Comparison of ENCODE assay signal across 8 cellular contexts in the genomic region with DNA sequence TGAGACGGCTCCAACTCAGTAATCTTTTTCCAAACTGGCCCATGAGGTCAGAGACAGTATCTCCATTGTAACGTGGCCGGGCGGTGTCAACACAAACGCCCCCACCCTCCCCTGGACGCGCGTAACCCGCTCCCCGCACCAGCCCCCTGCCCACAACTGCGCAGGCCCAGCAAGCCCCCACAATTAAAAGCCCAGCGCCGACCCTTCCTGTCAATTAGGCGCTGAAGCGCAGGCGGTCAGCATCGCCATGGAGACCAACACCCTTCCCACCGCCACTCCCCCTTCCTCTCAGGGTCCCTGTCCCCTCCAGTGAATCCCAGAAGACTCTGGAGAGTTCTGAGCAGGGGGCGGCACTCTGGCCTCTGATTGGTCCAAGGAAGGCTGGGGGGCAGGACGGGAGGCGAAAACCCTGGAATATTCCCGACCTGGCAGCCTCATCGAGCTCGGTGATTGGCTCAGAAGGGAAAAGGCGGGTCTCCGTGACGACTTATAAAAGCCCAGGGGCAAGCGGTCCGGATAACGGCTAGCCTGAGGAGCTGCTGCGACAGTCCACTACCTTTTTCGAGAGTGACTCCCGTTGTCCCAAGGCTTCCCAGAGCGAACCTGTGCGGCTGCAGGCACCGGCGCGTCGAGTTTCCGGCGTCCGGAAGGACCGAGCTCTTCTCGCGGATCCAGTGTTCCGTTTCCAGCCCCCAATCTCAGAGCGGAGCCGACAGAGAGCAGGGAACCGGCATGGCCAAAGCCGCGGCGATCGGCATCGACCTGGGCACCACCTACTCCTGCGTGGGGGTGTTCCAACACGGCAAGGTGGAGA. TPM values are rescaled to one million over a fixed set of nuclear protein-coding genes. Genes with fewer than 3 reads are reported as not detected.
DNase-seq lines count a peak whose midpoint lies in the region; ATAC-seq and TF ChIP-seq lines count a peak whose summit lies in the region.

Gene HSPA1A, plus strand, starts transcription at position 519 of the 814 bp plus-strand sequence. Its CDS starts 214 bp downstream, at position 733.
Gene HSPA1L, minus strand, starts transcription at position 259 of the 814 bp plus-strand sequence. CDS start 3,311 bp downstream, outside the sequence.

- TF ChIP-seq POLR2A in HCT116 (IDR thresholded peaks at IDR 0.05; ENCODE audit: borderline replicate concordance, extremely low read depth, insufficient read depth, insufficient read length) = no peak

- H3K27ac Mint-ChIP-seq in CD4-positive, alpha-beta memory T cell = peak within 1 kb of the TSS; percentile 88 to 95 (median 92)
- H3K27ac Mint-ChIP-seq in activated CD4-positive, alpha-beta memory T cell treated with anti-CD3 and anti-CD28 coated beads, Interleukin-2, amount 10 ng/mL, durations not matched to agents 7 days and 5 days = peak within 1 kb of the TSS; percentile 96

- BruUV-seq in HCT116 (replicated peaks; lab: Mats Ljungman, UMichigan) = no TSS peak

- peak within 1 kb of the TSS; percentile 67 for H3K9ac ChIP-seq in HCT116 (ENCODE audit: low read length)

- H3K9me2 ChIP-seq in HCT116 (ENCODE audit: insufficient read depth) = no peaks in the 10 kb centered on the region

- peak within 1 kb of the TSS; percentile 91 to 96 (median 94) for H3K4me3 Mint-ChIP-seq in CD4-positive, alpha-beta memory T cell
- peak within 1 kb of the TSS; percentile 83 for H3K4me3 Mint-ChIP-seq in activated CD4-positive, alpha-beta memory T cell treated with anti-CD3 and anti-CD28 coated beads, Interleukin-2, amount 10 ng/mL, durations not matched to agents 7 days and 5 days

- H3K9me3 ChIP-seq in CD4-positive, alpha-beta memory T cell (ENCODE audit: control insufficient read depth in 1 of 2, low read length in 2 of 2) = no peaks in the 10 kb centered on the region
- H3K9me3 ChIP-seq in HCT116 (ENCODE audit: control insufficient read depth in 1 of 2, insufficient read depth in 1 of 2, low read depth in 1 of 2, low read length in 2 of 2) = peaks cover 0 to 5% of the 10 kb centered on the region in 2 experiments; a peak in 1 of 4 replicates

- H2AFZ ChIP-seq in HCT116 (ENCODE audit: low read depth, low read length, poor library complexity, severe bottlenecking) = peak within 1 kb of the TSS; percentile 57

- no peaks in the 10 kb centered on the region for H3K27me3 Mint-ChIP-seq in CD4-positive, alpha-beta memory T cell
- no peaks in the 10 kb centered on the region for H3K27me3 Mint-ChIP-seq in activated CD4-positive, alpha-beta memory T cell treated with anti-CD3 and anti-CD28 coated beads, Interleukin-2, amount 10 ng/mL, durations not matched to agents 7 days and 5 days

- RAD21 ChIA-PET in HCT116 (lab: Charles Lee; ENCODE audit: low non-redundant PET in 1 of 2, low total read pairs in 2 of 2, uncharacterized antibody in 2 of 2, unreplicated experiment in 2 of 2) = no interaction called here

- H4K20me1 ChIP-seq in HCT116 (ENCODE audit: insufficient read depth) = no peaks in the 10 kb centered on the region

- peaks cover 12 to 28% of the 10 kb centered on the region in 2 donors for H3K36me3 Mint-ChIP-seq in CD4-positive, alpha-beta memory T cell
- peaks cover 23% of the 10 kb centered on the region for H3K36me3 Mint-ChIP-seq in activated CD4-positive, alpha-beta memory T cell treated with anti-CD3 and anti-CD28 coated beads, Interleukin-2, amount 10 ng/mL, durations not matched to agents 7 days and 5 days (ENCODE audit: low read depth)

- H3K36me3 ChIP-seq in CD4-positive, alpha-beta memory T cell (ENCODE audit: insufficient read depth, low read length) = peaks cover 12% of the 10 kb centered on the region
- no peaks in the 10 kb centered on the region for H3K36me3 ChIP-seq in HCT116 (ENCODE audit: control insufficient read depth in 1 of 2, insufficient read depth in 2 of 2, low read length in 2 of 2)

- peak; percentile 38 to 69 (median 42) for DNase-seq in CD4-positive, alpha-beta memory T cell
- DNase-seq in HCT116 (ENCODE audit: low read depth, low spot score) = no peak
- peak; percentile 96 for DNase-seq in NCI-H460 (ENCODE audit: extremely low read depth, low read depth)
- peak; percentile 82 for DNase-seq in activated CD4-positive, alpha-beta memory T cell treated with anti-CD3 and anti-CD28 coated beads, Interleukin-2, amount 10 ng/mL, durations not matched to agents 7 days and 5 days
- peak; percentile 98 for DNase-seq in ecto neural progenitor cell (ENCODE audit: low spot score)
- DNase-seq in left kidney (ENCODE audit: low read depth, low spot score) = peak; percentile 100
- DNase-seq in stimulated activated CD4-positive, alpha-beta T cell treated with anti-CD3 and anti-CD28 coated beads, Interleukin-1b, Interleukin-23, amount 100 ng/mL, for 48 hours = peak; percentile 69

- peak within 1 kb of the TSS; percentile 81 to 97 for H3K4me3 ChIP-seq in CD4-positive, alpha-beta memory T cell (ENCODE audit: low read length in 2 of 2)
- H3K4me3 ChIP-seq in HCT116 (replicated peaks in 1 of 2; ENCODE audit: low read depth in 1 of 2, low read length in 2 of 2) = peak within 1 kb of the TSS; percentile 32 to 54

- intact Hi-C loops in CD4-positive, alpha-beta memory T cell (cut with micrococcal nuclease) = loop anchor here (2.0 to 5.0 kb wide), 4 partner anchors 16 to 273 kb away; partner anchors contain the start of genes DDX39B and VARS1
- intact Hi-C loops in HCT116 (cut with micrococcal nuclease) = no loop called here

- POLR2A ChIA-PET in CD4-positive, alpha-beta memory T cell (lab: Charles Lee; ENCODE audit: partially characterized antibody) = interaction anchor here (0.6 to 5.7 kb wide), 20 partner anchors 8 to 274 kb away, joined by 3 to 73 read pairs (median 7); partner anchors contain the start of genes ABHD16A, BAG6, C6orf47 and CLIC1
- POLR2A ChIA-PET in HCT116 (lab: Charles Lee) = interaction anchor here (0.9 to 3.3 kb wide), 3 partner anchors 12 to 112 kb away, joined by 3 to 24 read pairs (median 4); partner anchors contain the start of genes ABHD16A and HSPA1B
- POLR2A ChIA-PET in activated CD4-positive, alpha-beta memory T cell treated with anti-CD3 and anti-CD28 coated beads, Interleukin-2, amount 10 ng/mL, durations not matched to agents 7 days and 5 days (lab: Charles Lee) = interaction anchor here (0.8 to 5.6 kb wide), 14 partner anchors 8 to 274 kb away, joined by 3 to 98 read pairs (median 8); partner anchors contain the start of genes CLIC1, CSNK2B, DDX39B and HSPA1B

- ATAC-seq in HCT116 = no peak
- no peak for ATAC-seq in HG02973 (IDR thresholded peaks at IDR 0.05; ENCODE audit: unreplicated experiment)

- H3K4me2 ChIP-seq in HCT116 (ENCODE audit: low read length) = peak within 1 kb of the TSS; percentile 79

- no peak for TF ChIP-seq RAD21 in HCT116 (IDR thresholded peaks at IDR 0.05; ENCODE audit: low read depth)

- H3K27me3 ChIP-seq in CD4-positive, alpha-beta memory T cell (ENCODE audit: insufficient read depth, low read length) = no peaks in the 10 kb centered on the region
- no peaks in the 10 kb centered on the region for H3K27me3 ChIP-seq in HCT116 (ENCODE audit: insufficient read depth, low read length)

- CTCF ChIA-PET in CD4-positive, alpha-beta memory T cell (lab: Charles Lee; ENCODE audit: partially characterized antibody) = interaction anchor here (0.8 to 1.6 kb wide), 11 partner anchors 8 to 85 kb away, joined by 3 to 12 read pairs (median 4); partner anchors contain the start of genes HSPA1B, LSM2 and MSH5
- CTCF ChIA-PET in HCT116 (lab: Charles Lee) = interaction anchor here (0.6 to 0.9 kb wide), 2 partner anchors 749 to 1023 kb away, joined by 3 to 4 read pairs; partner anchors contain the start of gene TAP2
- CTCF ChIA-PET in activated CD4-positive, alpha-beta memory T cell treated with anti-CD3 and anti-CD28 coated beads, Interleukin-2, amount 10 ng/mL, durations not matched to agents 7 days and 5 days (lab: Charles Lee) = interaction anchor here (0.8 to 2.4 kb wide), 12 partner anchors 9 to 273 kb away, joined by 3 to 13 read pairs (median 4); partner anchors contain the start of genes CLIC1, DDX39B, HSPA1B and LSM2

- H3K4me1 ChIP-seq in CD4-positive, alpha-beta memory T cell (ENCODE audit: insufficient read depth, low read length) = peaks cover 50% of the 10 kb centered on the region
- peaks cover 29 to 33% of the 10 kb centered on the region in 2 experiments for H3K4me1 ChIP-seq in HCT116 (ENCODE audit: control insufficient read depth in 1 of 2, insufficient read depth in 2 of 2, low read length in 2 of 2)

- H3K79me2 ChIP-seq in HCT116 (ENCODE audit: insufficient read depth, low read length) = no peaks in the 10 kb centered on the region

- peaks cover 31 to 66% (median 46%) of the 10 kb centered on the region in 4 donors for H3K4me1 Mint-ChIP-seq in CD4-positive, alpha-beta memory T cell
- H3K4me1 Mint-ChIP-seq in activated CD4-positive, alpha-beta memory T cell treated with anti-CD3 and anti-CD28 coated beads, Interleukin-2, amount 10 ng/mL, durations not matched to agents 7 days and 5 days = peaks cover 55% of the 10 kb centered on the region

- peak within 1 kb of the TSS; percentile 82 for H3K27ac ChIP-seq in CD4-positive, alpha-beta memory T cell (ENCODE audit: low read depth, low read length)
- peak within 1 kb of the TSS; percentile 81 for H3K27ac ChIP-seq in HCT116 (ENCODE audit: low read depth, low read length)

- H3K9me3 Mint-ChIP-seq in CD4-positive, alpha-beta memory T cell = peaks cover 0 to 2% (median 0%) of the 10 kb centered on the region in 8 donors
- H3K9me3 Mint-ChIP-seq in activated CD4-positive, alpha-beta memory T cell treated with anti-CD3 and anti-CD28 coated beads, Interleukin-2, amount 10 ng/mL, durations not matched to agents 7 days and 5 days = no peaks in the 10 kb centered on the region

- TF ChIP-seq CTCF in HCT116 (IDR thresholded peaks at IDR 0.05 in 2 of 3, conservative IDR thresholded peaks at IDR 0.05 in 1 of 3; ENCODE audit: borderline replicate concordance in 1 of 3, insufficient read depth in 1 of 3, low read depth in 2 of 3, low read length in 2 of 3) = no peak

TF ChIP-seq in HCT116, 20 proteins besides CTCF, POLR2A, EP300 and RAD21 (continues in another document):
- TF ChIP-seq FOSL1 (IDR thresholded peaks at IDR 0.05; ENCODE audit: low read depth) (no peak), SIN3A (IDR thresholded peaks at IDR 0.05; ENCODE audit: low read depth) (no peak)

RNA-seq across cellular contexts. Expression of gene HSPA1A, which starts in this region (rescaled TPM):
- 10 to 100 TPM; 69.9 to 71.5 TPM for total RNA-seq in CD4-positive, alpha-beta memory T cell
- 10 to 100 TPM; 14.6 to 71.9 TPM for polyA plus RNA-seq in CD4-positive, alpha-beta memory T cell
- total RNA-seq in HCT116 (2021; ENCODE audit: unreplicated experiment) = 5.0 TPM
- 0.55 and 2.8 TPM in 2 replicates for polyA plus RNA-seq in HCT116 (2012)
- 43.3 and 46.7 TPM in 2 replicates for total RNA-seq in NCI-H460 (2014; rRNA removed; shearing (Covaris generic))
- 58.3 and 100 TPM in 2 replicates for polyA plus RNA-seq in NCI-H460 (2014; cell fraction: nucleus; rRNA removed)
- 100 to 1,000 TPM; 147 to 151 TPM for total RNA-seq in activated CD4-positive, alpha-beta memory T cell treated with anti-CD3 and anti-CD28 coated beads, Interleukin-2, amount 10 ng/mL, durations not matched to agents 7 days and 5 days

RNA-seq across cellular contexts. Expression of gene HSPA1L, which starts in this region (rescaled TPM):
- 1 to 10 TPM; 8.2 to 8.3 TPM for total RNA-seq in CD4-positive, alpha-beta memory T cell
- 1 to 10 TPM; 1.1 to 4.4 TPM for polyA plus RNA-seq in CD4-positive, alpha-beta memory T cell
- total RNA-seq in HCT116 (2021; ENCODE audit: unreplicated experiment) = 0.12 TPM
- polyA plus RNA-seq in HCT116 (2012) = 0.20 and 0.42 TPM in 2 replicates
- total RNA-seq in NCI-H460 (2014; rRNA removed; shearing (Covaris generic)) = 0.82 and 1.0 TPM in 2 replicates
- 0.10 TPM in 1 of 2 replicates, not detected in the other for polyA plus RNA-seq in NCI-H460 (2014; cell fraction: nucleus; rRNA removed)
- total RNA-seq in activated CD4-positive, alpha-beta memory T cell treated with anti-CD3 and anti-CD28 coated beads, Interleukin-2, amount 10 ng/mL, durations not matched to agents 7 days and 5 days = 1 to 10 TPM; 2.8 to 3.0 TPM
